9 cellular contexts compared by ENCODE assay signal in the genomic region with DNA sequence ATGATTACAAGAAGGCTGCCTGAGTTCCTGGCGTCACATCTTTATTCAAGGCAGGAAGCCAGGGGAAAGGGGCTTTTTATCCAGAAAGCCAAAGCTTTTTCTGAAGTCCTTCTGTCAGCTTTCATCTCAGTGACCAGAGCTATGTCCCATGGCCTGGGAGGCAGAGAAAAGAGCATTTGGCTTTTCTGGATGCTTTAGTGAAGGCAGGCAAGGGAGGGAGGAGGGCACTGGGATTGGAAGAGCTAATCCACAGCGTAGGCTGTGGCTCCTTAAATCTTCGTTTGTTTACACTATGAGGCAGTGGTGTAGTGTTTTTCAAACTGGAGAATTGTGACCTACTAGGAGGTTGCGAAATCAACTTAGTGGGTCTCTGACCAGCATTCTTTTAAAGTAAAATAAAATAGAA. TPM values are rescaled to one million over a fixed set of nuclear protein-coding genes. Genes with fewer than 3 reads are reported as not detected.
DNase-seq lines count a peak whose midpoint lies in the region; ATAC-seq and TF ChIP-seq lines count a peak whose summit lies in the region.
"Had no signal": no experiment of that assay in that cellular context is flagged by ENCODE, and none has a peak within 500 bp of the region (broad histone marks: within the 10 kb centered on the region; RNA-seq: fewer than 3 reads in every experiment).

No MANE protein-coding gene starts in this region.

- POLR2A ChIA-PET in MCF 10A (lab: Yijun Ruan, JAX): no interaction called here

- no peaks in the 10 kb centered on the region for H4K20me1 ChIP-seq in mammary epithelial cell (ENCODE audit: insufficient read depth, low read length)

- dilution Hi-C loops in mammary epithelial cell (cut with HindIII; ENCODE audit: low sequenced_read_pairs): no loop called here

- H3K9ac ChIP-seq in mammary epithelial cell (ENCODE audit: insufficient read depth, low read length): no peak overlapping the region
- H3K9ac ChIP-seq in mucosa of rectum (ENCODE audit: low read depth in 1 of 2, low read length in 2 of 2): no peak overlapping the region

- no peak overlapping the region for H3K27ac Mint-ChIP-seq in MCF 10A (ENCODE audit: low read depth, unreplicated experiment)

- no peak overlapping the region for H3K4me2 ChIP-seq in mammary epithelial cell (ENCODE audit: insufficient read depth, low read depth, low read length)

- no peak overlapping the region for H2AFZ ChIP-seq in mammary epithelial cell (ENCODE audit: low read depth, low read length)

- no peak for ATAC-seq in HG02981 (IDR thresholded peaks at IDR 0.05; ENCODE audit: unreplicated experiment)
- ATAC-seq: activated T-cell treated with anti-CD3 and anti-CD28 coated beads, Interleukin-2, amount 50 U/mL, for 4 hours had no signal

- BruUV-seq in MCF 10A (replicated peaks; lab: Mats Ljungman, UMichigan) (no TSS peak), mammary epithelial cell (replicated peaks; lab: Mats Ljungman, UMichigan) (no TSS peak)

- peaks cover 9% of the 10 kb centered on the region for H3K9me3 Mint-ChIP-seq in MCF 10A (ENCODE audit: unreplicated experiment)
- H3K9me3 Mint-ChIP-seq: activated T-cell treated with anti-CD3 and anti-CD28 coated beads, Interleukin-2, amount 50 U/mL, for 4 hours had no signal

- H3K27ac ChIP-seq in mammary epithelial cell (ENCODE audit: insufficient read depth, low read depth, low read length): no peak overlapping the region
- H3K27ac ChIP-seq in mucosa of rectum (ENCODE audit: low read depth in 2 of 2, low read length in 2 of 2): peak overlapping the region; percentile 20 to 52
- peak overlapping the region; percentile 85 for H3K27ac ChIP-seq in vagina
- H3K27ac ChIP-seq in substantia nigra (ENCODE audit: low read depth, low read length, poor library complexity, severe bottlenecking): no peak overlapping the region

- in situ Hi-C loops in mammary epithelial cell (cut with MboI; ENCODE audit: low sequenced_read_pairs in 2 of 2): no loop called here

- CTCF ChIA-PET in MCF 10A (lab: Yijun Ruan, JAX): interaction anchor here (0.9 kb wide), 1 partner anchor 22 kb away, joined by 3 read pairs; no protein-coding TSS in a partner anchor
- CTCF ChIA-PET in mammary epithelial cell (lab: Charles Lee; ENCODE audit: low non-redundant PET): no interaction called here

- intact Hi-C loops in MCF 10A (cut with micrococcal nuclease) (no loop called here), mammary epithelial cell (cut with micrococcal nuclease) (no loop called here), vagina (cut with DNase I) (no loop called here)

- no peaks in the 10 kb centered on the region for H3K27me3 ChIP-seq in mammary epithelial cell (ENCODE audit: insufficient read depth, low read length)
- peaks cover 0 to 2% of the 10 kb centered on the region in 2 donors for H3K27me3 ChIP-seq in mucosa of rectum (ENCODE audit: control insufficient read depth in 2 of 2, insufficient read depth in 2 of 2, low read length in 2 of 2)
- H3K27me3 ChIP-seq in vagina: no peaks in the 10 kb centered on the region

- no peaks in the 10 kb centered on the region for H3K27me3 Mint-ChIP-seq in MCF 10A (ENCODE audit: insufficient read depth, unreplicated experiment)

- peaks cover 6% of the 10 kb centered on the region for H3K9me3 ChIP-seq in mammary epithelial cell (replicated peaks; ENCODE audit: insufficient read depth, low read length)
- no peaks in the 10 kb centered on the region for H3K9me3 ChIP-seq in mucosa of rectum (ENCODE audit: control insufficient read depth in 2 of 2, low read length in 2 of 2)
- no peaks in the 10 kb centered on the region for H3K9me3 ChIP-seq in vagina

- H3K36me3 ChIP-seq in mammary epithelial cell (ENCODE audit: insufficient read depth, low read length): no peaks in the 10 kb centered on the region
- no peaks in the 10 kb centered on the region for H3K36me3 ChIP-seq in mucosa of rectum (ENCODE audit: control insufficient read depth in 2 of 2, insufficient read depth in 2 of 2, low read length in 2 of 2)
- no peaks in the 10 kb centered on the region for H3K36me3 ChIP-seq in vagina

- no peak for TF ChIP-seq POLR2A in vagina (IDR thresholded peaks at IDR 0.05)

- H3K4me1 ChIP-seq in mammary epithelial cell (ENCODE audit: insufficient read depth, low read length) (peaks cover 14% of the 10 kb centered on the region), mucosa of rectum (ENCODE audit: control insufficient read depth in 2 of 2, insufficient read depth in 2 of 2, low read length in 2 of 2) (peaks cover 3 to 8% of the 10 kb centered on the region in 2 donors), vagina (peaks cover 55% of the 10 kb centered on the region)

- DNase-seq in MCF 10A (ENCODE audit: unreplicated experiment) (peak; percentile 80), mammary epithelial cell (no peak), epidermal melanocyte (ENCODE audit: insufficient read length, low spot score) (peak; percentile 13), vagina (ENCODE audit: extremely low spot score in 2 of 2) (no peak), NCI-H1105 treated with DMSO at 0.1 percent for 48 hours (lab: John Stamatoyannopoulos, UW) (no peak), substantia nigra (lab: John Stamatoyannopoulos, UW) (no peak)
- DNase-seq: activated T-cell treated with anti-CD3 and anti-CD28 coated beads, Interleukin-2, amount 50 U/mL, for 4 hours had no signal

- H3K79me2 ChIP-seq in mammary epithelial cell (ENCODE audit: insufficient read depth, low read length): no peaks in the 10 kb centered on the region

- H3K36me3 Mint-ChIP-seq in MCF 10A (ENCODE audit: insufficient read depth, unreplicated experiment): no peaks in the 10 kb centered on the region

- TF ChIP-seq CTCF in MCF 10A (IDR thresholded peaks at IDR 0.05; ENCODE audit: unreplicated experiment) (no peak), mammary epithelial cell (conservative IDR thresholded peaks at IDR 0.05 in 1 of 2, IDR thresholded peaks at IDR 0.05 in 1 of 2; ENCODE audit: extremely low read depth in 1 of 2, insufficient read depth in 1 of 2, low read depth in 1 of 2, low read length in 2 of 2) (no peak), vagina (IDR thresholded peaks at IDR 0.05) (no peak)

- H3K4me3 ChIP-seq in mammary epithelial cell (replicated peaks in 1 of 3; ENCODE audit: insufficient read depth in 1 of 3, low read depth in 2 of 3, low read length in 3 of 3) (no peak overlapping the region), mucosa of rectum (ENCODE audit: low read length in 2 of 2) (no peak overlapping the region), vagina (no peak overlapping the region)

- peak overlapping the region; percentile 20 for H3K4me3 Mint-ChIP-seq in MCF 10A (ENCODE audit: unreplicated experiment)
- H3K4me3 Mint-ChIP-seq: activated T-cell treated with anti-CD3 and anti-CD28 coated beads, Interleukin-2, amount 50 U/mL, for 4 hours had no signal

- 89% methylated on average over 3 of the region's 4 CpGs for WGBS in mammary epithelial cell (ENCODE audit: low coverage, missing lambda C conversion rate)

- peaks cover 14% of the 10 kb centered on the region for H3K4me1 Mint-ChIP-seq in MCF 10A (ENCODE audit: insufficient read depth, unreplicated experiment)

RNA-seq across cellular contexts. Expression of a gene that starts 14.3 kb away (rescaled TPM):
- not detected in 2 replicates for total RNA-seq in MCF 10A (2022)
- total RNA-seq in mammary epithelial cell: not detected
- polyA plus RNA-seq in mammary epithelial cell: not detected
- not detected for polyA minus RNA-seq in mammary epithelial cell
- not detected for total RNA-seq in vagina
- total RNA-seq: activated T-cell treated with anti-CD3 and anti-CD28 coated beads, Interleukin-2, amount 50 U/mL, for 4 hours had no signal

RNA-seq across cellular contexts. Expression of a gene that starts 15.8 kb away (rescaled TPM):
- total RNA-seq in MCF 10A (2022) (not detected in 2 replicates), mammary epithelial cell (10 to 100 TPM in 1 of 2 donors, not detected in 1; 19.5 TPM), vagina (19.4 TPM)
- not detected for polyA plus RNA-seq in mammary epithelial cell
- polyA minus RNA-seq in mammary epithelial cell: not detected

Comparison
In these comparisons a context has a peak if more than half of its experiments do, and no peak if none do; other contexts are left out.
1. DNase-seq: peak in MCF 10A (single experiment) and epidermal melanocyte (single experiment); none in mammary epithelial cell (single experiment), vagina (0 of 2), NCI-H1105 treated with DMSO at 0.1 percent for 48 hours (single experiment) and substantia nigra (0 of 49).
2. H3K27ac ChIP-seq: peak in mucosa of rectum (2 of 2) and vagina (single experiment); none in mammary epithelial cell (single experiment) and substantia nigra (single experiment).